In the genomic region with DNA sequence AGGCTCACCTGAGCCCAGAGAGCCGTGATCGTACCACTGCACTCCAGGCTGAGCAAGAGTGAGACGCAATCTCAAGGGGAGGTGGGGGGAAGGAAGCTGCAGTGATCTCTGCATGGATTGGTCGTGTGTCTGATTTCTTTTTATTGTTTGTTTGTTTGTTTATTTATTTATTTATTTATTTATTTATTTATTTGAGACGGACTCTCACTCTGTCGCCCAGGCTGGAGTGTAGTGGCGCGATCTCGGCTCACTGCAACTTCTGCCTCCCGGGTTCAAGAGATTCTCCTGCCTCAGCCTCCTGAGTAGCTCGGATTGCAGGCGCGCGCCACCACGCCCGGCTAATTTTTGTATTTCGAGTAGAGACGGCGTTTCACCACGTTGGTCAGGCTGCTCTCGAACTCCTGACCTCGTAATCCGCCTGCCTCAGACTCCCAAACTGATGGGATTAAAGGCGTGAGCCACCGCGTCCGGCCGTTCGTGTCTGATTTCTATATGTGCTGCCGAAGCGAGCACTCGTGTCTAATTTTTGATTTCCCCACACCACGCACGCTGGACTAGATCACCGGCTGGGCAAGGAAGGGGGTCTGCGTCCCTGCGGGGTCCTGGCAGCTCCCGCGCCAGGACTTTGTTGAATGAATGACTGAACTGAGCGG, we compare ENCODE assay signal across 8 cellular contexts. TPM values are rescaled to one million over a fixed set of nuclear protein-coding genes. Genes with fewer than 3 reads are reported as not detected.
DNase-seq lines count a peak whose midpoint lies in the region; ATAC-seq and TF ChIP-seq lines count a peak whose summit lies in the region.

No MANE protein-coding gene starts in this region.

- no peak for TF ChIP-seq POLR2A in body of pancreas (IDR thresholded peaks at IDR 0.05)

- DNase-seq in right atrium auricular region (ENCODE audit: low spot score) (no peak), left cardiac atrium (no peak), body of pancreas (no peak), T-helper 9 cell (no peak), glomerular visceral epithelial cell (ENCODE audit: extremely low spot score) (no peak), NCI-H2081 treated with DMSO at 0.1 percent for 48 hours (lab: John Stamatoyannopoulos, UW) (no peak)

- intact Hi-C loops in left cardiac atrium (cut with DNase I) (no loop called here), body of pancreas (cut with DNase I) (no loop called here)

- H3K27ac ChIP-seq in right atrium auricular region: peak overlapping the region in 1 of 2 donors; percentile 99
- peak overlapping the region; percentile 98 to 100 (median 100) for H3K27ac ChIP-seq in body of pancreas
- H3K27ac ChIP-seq in mesodermal cell (ENCODE audit: low read depth, low read length, severe bottlenecking): peak overlapping the region; percentile 100

- peaks cover 0 to 11% of the 10 kb centered on the region in 2 donors for H3K27me3 ChIP-seq in right atrium auricular region
- H3K27me3 ChIP-seq in body of pancreas: no peaks in the 10 kb centered on the region

- TF ChIP-seq CTCF in right atrium auricular region (IDR thresholded peaks at IDR 0.05) (no peak), body of pancreas (IDR thresholded peaks at IDR 0.05) (no peak)

- no peaks in the 10 kb centered on the region for H3K36me3 ChIP-seq in right atrium auricular region
- no peaks in the 10 kb centered on the region for H3K36me3 ChIP-seq in body of pancreas (replicated peaks in 1 of 2; ENCODE audit: insufficient read depth in 1 of 2, low read depth in 2 of 2)
- peaks cover 16% of the 10 kb centered on the region for H3K36me3 ChIP-seq in mesodermal cell (ENCODE audit: control insufficient read depth, insufficient read depth, low read length)

- WGBS in body of pancreas, 2 donors: 23 to 32% methylated on average over 32 to 40 of the region's 40 CpGs
- WGBS in mesodermal cell (ENCODE audit: insufficient coverage in 2 of 2), 2 experiments: 54 to 55% methylated on average over 32 to 35 of the region's 40 CpGs

- H3K4me1 ChIP-seq in right atrium auricular region (peaks cover 0 to 51% of the 10 kb centered on the region in 2 donors), body of pancreas (peaks cover 56% of the 10 kb centered on the region), mesodermal cell (ENCODE audit: control insufficient read depth, insufficient read depth, low read length, poor library complexity, severe bottlenecking) (peaks cover 15% of the 10 kb centered on the region)

- H3K4me3 ChIP-seq in right atrium auricular region: peak overlapping the region; percentile 74 to 94
- H3K4me3 ChIP-seq in body of pancreas: no peak overlapping the region
- peak overlapping the region; percentile 73 for H3K4me3 ChIP-seq in mesodermal cell (ENCODE audit: extremely low read depth, insufficient read depth, low read length, poor library complexity, severe bottlenecking)

- no peaks in the 10 kb centered on the region for H3K9me3 ChIP-seq in right atrium auricular region
- no peaks in the 10 kb centered on the region for H3K9me3 ChIP-seq in body of pancreas
- H3K9me3 ChIP-seq in mesodermal cell (ENCODE audit: control insufficient read depth, low read length): no peaks in the 10 kb centered on the region

- ATAC-seq in left cardiac atrium (no peak), body of pancreas (no peak), GM18511 (IDR thresholded peaks at IDR 0.05; ENCODE audit: unreplicated experiment) (no peak)

RNA-seq across cellular contexts. Expression of a gene that starts 0.4 kb away (rescaled TPM):
- total RNA-seq in right atrium auricular region (100 to 1,000 TPM in 1 of 2 donors, 10 to 100 TPM in 1; 36.8 to 280 TPM), left cardiac atrium (10 to 100 TPM; 24.3 to 72.4 TPM), body of pancreas (100 to 1,000 TPM; 132 to 229 TPM)
- 82.1 TPM for polyA plus RNA-seq in mesodermal cell (2013, experiment 1 of 2)
- polyA plus RNA-seq in mesodermal cell (2013, experiment 2 of 2): 58.3 TPM

RNA-seq across cellular contexts. Expression of a gene that starts 1.7 kb away (rescaled TPM):
- total RNA-seq in right atrium auricular region (not detected), left cardiac atrium (not detected), body of pancreas (under 1 TPM; 0.33 to 0.78 TPM)
- 55.8 TPM for polyA plus RNA-seq in mesodermal cell (2013, experiment 1 of 2)
- 47.6 TPM for polyA plus RNA-seq in mesodermal cell (2013, experiment 2 of 2)

RNA-seq across cellular contexts. Expression of a gene that starts 4.0 kb away (rescaled TPM):
- total RNA-seq in right atrium auricular region: 10 to 100 TPM; 22.5 to 33.1 TPM
- 10 to 100 TPM; 28.4 to 46.1 TPM for total RNA-seq in left cardiac atrium
- 10 to 100 TPM in 1 of 2 donors, 1 to 10 TPM in 1; 6.9 to 15.3 TPM for total RNA-seq in body of pancreas
- 106 TPM for polyA plus RNA-seq in mesodermal cell (2013, experiment 1 of 2)
- polyA plus RNA-seq in mesodermal cell (2013, experiment 2 of 2): 97.8 TPM

RNA-seq across cellular contexts. Expression of a gene that starts 4.1 kb away (rescaled TPM):
- total RNA-seq in right atrium auricular region (10 to 100 TPM in 1 of 2 donors, 1 to 10 TPM in 1; 7.4 to 12.6 TPM), left cardiac atrium (10 to 100 TPM; 11.8 to 18.2 TPM), body of pancreas (10 to 100 TPM; 11.7 to 21.8 TPM)
- 35.8 TPM for polyA plus RNA-seq in mesodermal cell (2013, experiment 1 of 2)
- 31.4 TPM for polyA plus RNA-seq in mesodermal cell (2013, experiment 2 of 2)

RNA-seq across cellular contexts. Expression of a gene that starts 7.0 kb away (rescaled TPM):
- total RNA-seq in right atrium auricular region: under 1 TPM in 1 of 2 donors, not detected in 1; 0.39 TPM
- under 1 TPM; 0.24 TPM for total RNA-seq in left cardiac atrium
- 10 to 100 TPM in 1 of 2 donors, 1 to 10 TPM in 1; 4.7 to 11.2 TPM for total RNA-seq in body of pancreas
- polyA plus RNA-seq in mesodermal cell (2013, experiment 1 of 2): not detected
- polyA plus RNA-seq in mesodermal cell (2013, experiment 2 of 2): not detected

Comparison
In these comparisons a context has a peak if more than half of its experiments do, and no peak if none do; other contexts are left out.
1. H3K4me3 ChIP-seq: peak in right atrium auricular region (2 of 2) and mesodermal cell (single experiment); none in body of pancreas (0 of 2).